Comparison of ENCODE assay signal across 9 cellular contexts in genomic region chr1:6447818-6448748, GRCh38. TPM values are rescaled to one million over a fixed set of nuclear protein-coding genes. Genes with fewer than 3 reads are reported as not detected.
DNase-seq lines count a peak whose midpoint lies in the region; ATAC-seq and TF ChIP-seq lines count a peak whose summit lies in the region.
"Had no signal": no experiment of that assay in that cellular context is flagged by ENCODE, and none has a peak within 500 bp of the region (broad histone marks: within the 10 kb centered on the region; RNA-seq: fewer than 3 reads in every experiment).

No MANE protein-coding gene starts in this region.

- H3F3A ChIP-seq in SU-DHL-6 (ENCODE audit: insufficient read depth): no peaks in the 10 kb centered on the region

- H3K4me1 Mint-ChIP-seq in immature natural killer cell: peaks cover 0 to 7% of the 10 kb centered on the region in 2 donors

- H3K36me3 ChIP-seq in cardiac muscle cell (no peaks in the 10 kb centered on the region), SU-DHL-6 (ENCODE audit: low read length) (no peaks in the 10 kb centered on the region), tibial nerve (peaks cover 0 to 6% (median 0%) of the 10 kb centered on the region in 3 donors)

- no peak for TF ChIP-seq EP300 in tibial nerve (IDR thresholded peaks at IDR 0.05)

- peaks cover 0 to 4% (median 0%) of the 10 kb centered on the region in 6 donors for H3K9me3 Mint-ChIP-seq in immature natural killer cell

- peak overlapping the region; percentile 39 for H3K4me2 ChIP-seq in SU-DHL-6 (ENCODE audit: low read depth, low read length, poor library complexity, severe bottlenecking)

- H3K9ac ChIP-seq in SU-DHL-6 (ENCODE audit: low read length): peak overlapping the region; percentile 20; the same call in 1 of the 2 replicates

- no peaks in the 10 kb centered on the region for H3K9me2 ChIP-seq in SU-DHL-6 (replicated peaks; ENCODE audit: insufficient read depth, low read length)

- H3K4me1 ChIP-seq in cardiac muscle cell (ENCODE audit: low read depth) (no peaks in the 10 kb centered on the region), tibial nerve (peaks cover 0 to 37% (median 9%) of the 10 kb centered on the region in 4 donors)

- DNase-seq in cardiac muscle cell (ENCODE audit: low read depth in 1 of 2, low spot score in 1 of 2): peak in 1 of 2 donors; percentile 40
- DNase-seq in Right ventricle myocardium superior: no peak
- peak; percentile 3 for DNase-seq in globus pallidus (ENCODE audit: low spot score)
- no peak for DNase-seq in tibial nerve (ENCODE audit: low spot score in 2 of 2)
- DNase-seq in GM10266 (ENCODE audit: extremely low spot score): no peak
- no peak for DNase-seq in immature natural killer cell
- DNase-seq: cerebellar nuclear complex had no signal

- TF ChIP-seq CTCF in cardiac muscle cell (IDR thresholded peaks at IDR 0.05; ENCODE audit: low read depth, low read length) (peak; percentile 9), SU-DHL-6 (IDR thresholded peaks at IDR 0.05; ENCODE audit: insufficient read depth, low read length, poor library complexity, severe bottlenecking) (no peak), tibial nerve (IDR thresholded peaks at IDR 0.05) (peak in 1 of 5 experiments; percentile 17), GM10266 (IDR thresholded peaks at IDR 0.05; ENCODE audit: control insufficient read depth, insufficient read depth, low read depth, missing control alignments) (no peak)

- H2AFZ ChIP-seq in SU-DHL-6 (ENCODE audit: low read depth, low read length, severe bottlenecking): no peak overlapping the region

- intact Hi-C loops in Right ventricle myocardium superior (cut with DNase I): no loop called here

- no peak overlapping the region for H3K27ac Mint-ChIP-seq in immature natural killer cell

- H3K27ac ChIP-seq in cardiac muscle cell (no peak overlapping the region), SU-DHL-6 (ENCODE audit: low read depth, low read length) (no peak overlapping the region), tibial nerve (peak overlapping the region; percentile 67 to 82 (median 78))

- no peaks in the 10 kb centered on the region for H3K79me2 ChIP-seq in SU-DHL-6 (ENCODE audit: insufficient read depth, low read length)

- ATAC-seq in Right ventricle myocardium superior (ENCODE audit: poor library complexity) (no peak), HG02642 (IDR thresholded peaks at IDR 0.05; ENCODE audit: poor library complexity, unreplicated experiment) (no peak)

- H3K4me3 Mint-ChIP-seq in immature natural killer cell: peak overlapping the region in 2 of 5 donors; percentile 12 to 35

- WGBS in tibial nerve, 2 donors: 0 to 6% methylated on average over 14 to 20 of the region's 68 CpGs

- H3K27me3 ChIP-seq in cardiac muscle cell: peaks cover 33% of the 10 kb centered on the region
- no peaks in the 10 kb centered on the region for H3K27me3 ChIP-seq in SU-DHL-6 (ENCODE audit: low read length)
- peaks cover 0 to 70% of the 10 kb centered on the region in 2 donors for H3K27me3 ChIP-seq in tibial nerve

- H3K9me3 ChIP-seq in cardiac muscle cell (ENCODE audit: low read depth) (no peaks in the 10 kb centered on the region), SU-DHL-6 (ENCODE audit: insufficient read depth, low read length) (no peaks in the 10 kb centered on the region), tibial nerve (no peaks in the 10 kb centered on the region)

- no peak for TF ChIP-seq POLR2A in tibial nerve (IDR thresholded peaks at IDR 0.05)

- H3K4me3 ChIP-seq in cardiac muscle cell (peak overlapping the region; percentile 22), SU-DHL-6 (ENCODE audit: insufficient read depth, low read length, poor library complexity, severe bottlenecking) (peak overlapping the region; percentile 21), tibial nerve (peak overlapping the region; percentile 8 to 46 (median 32))

- H3K36me3 Mint-ChIP-seq in immature natural killer cell: no peaks in the 10 kb centered on the region

- no peaks in the 10 kb centered on the region for H4K20me1 ChIP-seq in SU-DHL-6 (ENCODE audit: low read depth, low read length)

- H3K27me3 Mint-ChIP-seq in immature natural killer cell (ENCODE audit: low read depth in 3 of 3): peaks cover 14 to 24% (median 22%) of the 10 kb centered on the region in 3 donors

RNA-seq across cellular contexts. Expression of gene TNFRSF25, which starts 17.9 kb away (rescaled TPM):
- total RNA-seq in cardiac muscle cell (24.4 and 31.4 TPM in 2 replicates), Right ventricle myocardium superior (13.7 TPM), tibial nerve (10 to 100 TPM; 32.3 to 79.8 (median 53.4) TPM)
- polyA plus RNA-seq in cardiac muscle cell (11.3 and 11.8 TPM in 2 replicates), immature natural killer cell (10 to 100 TPM in 1 of 3 donors, 1 to 10 TPM in 2; 3.1 to 15.3 (median 9.8) TPM)

RNA-seq across cellular contexts. Expression of gene ESPN, which starts 23.5 kb away (rescaled TPM):
- 9.7 and 18.1 TPM in 2 replicates for total RNA-seq in cardiac muscle cell
- polyA plus RNA-seq in cardiac muscle cell: 8.0 and 9.7 TPM in 2 replicates
- 0.56 TPM for total RNA-seq in Right ventricle myocardium superior
- total RNA-seq in tibial nerve: 1 to 10 TPM in 3 of 4 donors, under 1 TPM in 1; 0.60 to 6.1 (median 1.7) TPM
- polyA plus RNA-seq in immature natural killer cell: not detected

RNA-seq across cellular contexts. Expression of gene HES2, which starts 28.4 kb away (rescaled TPM):
- total RNA-seq in cardiac muscle cell (not detected in 2 replicates), Right ventricle myocardium superior (not detected), tibial nerve (not detected)
- polyA plus RNA-seq in cardiac muscle cell (0.09 TPM in 1 of 2 replicates, not detected in the other), immature natural killer cell (not detected)

RNA-seq across cellular contexts. Expression of gene PLEKHG5, which starts 43.4 kb away (rescaled TPM):
- 21.8 and 34.8 TPM in 2 replicates for total RNA-seq in cardiac muscle cell
- 9.6 and 18.7 TPM in 2 replicates for polyA plus RNA-seq in cardiac muscle cell
- 16.8 TPM for total RNA-seq in Right ventricle myocardium superior
- 10 to 100 TPM; 25.6 to 40.8 (median 30.8) TPM for total RNA-seq in tibial nerve
- under 1 TPM in 1 of 3 donors, not detected in 2; 0.08 TPM for polyA plus RNA-seq in immature natural killer cell

RNA-seq across cellular contexts. Expression of gene ACOT7, which starts 54.5 kb away (rescaled TPM):
- total RNA-seq in cardiac muscle cell (11.8 and 24.2 TPM in 2 replicates), Right ventricle myocardium superior (8.5 TPM), tibial nerve (10 to 100 TPM; 18.6 to 29.4 (median 23.2) TPM)
- polyA plus RNA-seq in cardiac muscle cell (22.3 and 51.2 TPM in 2 replicates), immature natural killer cell (10 to 100 TPM; 26.7 to 31.2 (median 28.9) TPM)

Comparison
In these comparisons a context has a peak if more than half of its experiments do, and no peak if none do; other contexts are left out.
1. H3K27ac ChIP-seq: peak in tibial nerve (4 of 4); none in cardiac muscle cell (single experiment) and SU-DHL-6 (single experiment).
2. Peak in every context shown above with its lines, with median percentiles within 50 percentile points of each other: H3K4me3 ChIP-seq.